In the genomic region with DNA sequence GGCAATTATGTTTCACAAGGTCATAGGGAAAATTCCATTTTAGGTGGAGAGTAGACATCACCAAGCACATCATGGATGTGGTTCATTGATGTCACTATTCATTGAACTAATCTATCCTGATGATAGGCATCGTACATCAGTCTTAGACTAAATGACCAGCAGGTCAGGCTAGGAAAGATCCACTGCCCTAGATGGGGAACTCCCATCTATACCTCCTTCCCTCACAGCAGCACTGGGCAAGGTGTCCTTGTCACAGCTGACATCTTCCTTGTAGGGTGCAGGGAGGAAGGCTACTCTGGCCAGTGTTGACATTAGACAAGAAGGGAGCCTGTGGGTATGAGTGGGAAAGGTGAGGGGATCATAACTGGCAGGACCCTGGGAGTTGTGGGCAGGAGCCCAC, we compare ENCODE assay signal across 27 cellular contexts.
DNase-seq lines count a peak whose midpoint lies in the region; FAIRE-seq and TF ChIP-seq lines count a peak whose summit lies in the region.
"Had no signal": no experiment of that assay in that cellular context is flagged by ENCODE, and none has a peak within 500 bp of the region (broad histone marks: within the 10 kb centered on the region; RNA-seq: fewer than 3 reads in every experiment).

No MANE protein-coding gene starts in this region.

- no peak overlapping the region for H3K4me3 Mint-ChIP-seq in endodermal cell
- peak overlapping the region in 2 of 3 experiments; percentile 16 to 25 for H3K4me3 Mint-ChIP-seq in nephron
- no peak overlapping the region for H3K4me3 Mint-ChIP-seq in type B pancreatic cell
- no peak overlapping the region for H3K4me3 Mint-ChIP-seq in endothelial cell (ENCODE audit: unreplicated experiment)
- H3K4me3 Mint-ChIP-seq: CD14-positive monocyte; CD4-positive, alpha-beta T cell; HFFc6 had no signal

- 95% methylated on average over 1 of the region's 1 CpG; no CpG with 5 or more reads in 1 of the 2 experiments for WGBS in endodermal cell (ENCODE audit: insufficient coverage in 1 of 2, insufficient read length in 1 of 2), 2 experiments

- H3K4me1 Mint-ChIP-seq in endodermal cell, result peaks cover 33% of the 10 kb centered on the region
- peaks cover 24% of the 10 kb centered on the region for H3K4me1 Mint-ChIP-seq in nephron
- H3K4me1 Mint-ChIP-seq in type B pancreatic cell (ENCODE audit: unreplicated experiment), result peaks cover 12% of the 10 kb centered on the region
- H3K4me1 Mint-ChIP-seq in endothelial cell (ENCODE audit: unreplicated experiment), result peaks cover 31% of the 10 kb centered on the region

- H3K9ac ChIP-seq in endodermal cell (ENCODE audit: extremely low read depth, low read length, poor library complexity, severe bottlenecking), result no peak overlapping the region
- H3K9ac ChIP-seq: BLaER1 treated with 17β-estradiol and CSF1 and Interleukin-3, amounts not matched to agents 10 nM and 100 nM had no signal

- H3K4me3 ChIP-seq in endodermal cell (ENCODE audit: low read length), result no peak overlapping the region
- H3K4me3 ChIP-seq: A549; BLaER1 treated with 17β-estradiol and CSF1 and Interleukin-3, amounts not matched to agents 10 nM and 100 nM; HAP-1 had no signal

- H3K27ac ChIP-seq in endodermal cell (ENCODE audit: low read depth, low read length), result no peak overlapping the region
- H3K27ac ChIP-seq: A549; BLaER1 treated with 17β-estradiol and CSF1 and Interleukin-3, amounts not matched to agents 10 nM and 100 nM had no signal

- H3K27ac Mint-ChIP-seq in endodermal cell, result no peak overlapping the region
- no peak overlapping the region for H3K27ac Mint-ChIP-seq in nephron
- peak overlapping the region; percentile 9 for H3K27ac Mint-ChIP-seq in type B pancreatic cell
- no peak overlapping the region for H3K27ac Mint-ChIP-seq in endothelial cell (ENCODE audit: unreplicated experiment)
- H3K27ac Mint-ChIP-seq: CD4-positive, alpha-beta T cell; HFFc6 had no signal

- H3K27me3 Mint-ChIP-seq in endodermal cell (ENCODE audit: insufficient read depth) (peaks cover 27% of the 10 kb centered on the region), nephron (ENCODE audit: low read depth) (no peaks in the 10 kb centered on the region), type B pancreatic cell (peaks cover 12% of the 10 kb centered on the region), endothelial cell (ENCODE audit: unreplicated experiment) (peaks cover 3% of the 10 kb centered on the region)

- H3K4me1 ChIP-seq in endodermal cell (ENCODE audit: control insufficient read depth, insufficient read depth, low read length), result no peaks in the 10 kb centered on the region
- H3K4me1 ChIP-seq: BE2C, HAP-1 had no signal

- no peaks in the 10 kb centered on the region for H3K9me3 ChIP-seq in endodermal cell (ENCODE audit: control insufficient read depth, low read length)
- H3K9me3 ChIP-seq: A549; BE2C; BLaER1 treated with 17β-estradiol and CSF1 and Interleukin-3, amounts not matched to agents 10 nM and 100 nM; HAP-1 had no signal

- peak; percentile 9 for FAIRE-seq in HTR-8/SVneo (lab: Jason Lieb, UNC)
- FAIRE-seq: A549, D721Med, GM12891, GM18507, H54 had no signal

- H3K27me3 ChIP-seq in endodermal cell (ENCODE audit: control insufficient read depth, insufficient read depth, low read length, poor library complexity, severe bottlenecking), result peaks cover 17% of the 10 kb centered on the region
- H3K27me3 ChIP-seq: BE2C; BLaER1 treated with 17β-estradiol and CSF1 and Interleukin-3, amounts not matched to agents 10 nM and 100 nM had no signal

- H3K36me3 Mint-ChIP-seq in endodermal cell (ENCODE audit: low read depth), result no peaks in the 10 kb centered on the region
- peaks cover 4% of the 10 kb centered on the region for H3K36me3 Mint-ChIP-seq in nephron (ENCODE audit: low read depth)
- H3K36me3 Mint-ChIP-seq in type B pancreatic cell, result peaks cover 3% of the 10 kb centered on the region
- H3K36me3 Mint-ChIP-seq in endothelial cell (ENCODE audit: low read depth, unreplicated experiment), result no peaks in the 10 kb centered on the region
- H3K36me3 Mint-ChIP-seq: CD8-positive, alpha-beta memory T cell had no signal

- H3K9me3 Mint-ChIP-seq in endodermal cell, result no peaks in the 10 kb centered on the region
- no peaks in the 10 kb centered on the region for H3K9me3 Mint-ChIP-seq in nephron
- H3K9me3 Mint-ChIP-seq in type B pancreatic cell, result no peaks in the 10 kb centered on the region
- no peaks in the 10 kb centered on the region for H3K9me3 Mint-ChIP-seq in endothelial cell (ENCODE audit: unreplicated experiment)
- H3K9me3 Mint-ChIP-seq: CD4-positive, alpha-beta T cell; CD8-positive, alpha-beta memory T cell; HFFc6 had no signal

- no peaks in the 10 kb centered on the region for H3K36me3 ChIP-seq in endodermal cell (ENCODE audit: control insufficient read depth, insufficient read depth, low read length)
- H3K36me3 ChIP-seq: BE2C; BLaER1 treated with 17β-estradiol and CSF1 and Interleukin-3, amounts not matched to agents 10 nM and 100 nM; HAP-1 had no signal

- DNase-seq in HTR-8/SVneo (ENCODE audit: insufficient read length, low spot score), result no peak
- peak; percentile 24 for DNase-seq in endodermal cell
- no peak for DNase-seq in type B pancreatic cell (ENCODE audit: extremely low spot score, unreplicated experiment)
- DNase-seq in GDM1 (lab: John Stamatoyannopoulos, UW), result no peak
- no peak for DNase-seq in endothelial cell (ENCODE audit: low spot score)
- DNase-seq in activated effector memory CD4-positive, alpha-beta T cell treated with anti-CD3 and anti-CD28 coated beads, Interleukin-2, amount 50 U/mL, for 16 hours, result no peak
- DNase-seq: 8988T; ACHN; AML-193; BE2C; CD4-positive, alpha-beta T cell; CD8-positive, alpha-beta memory T cell; DMS 273 treated with DMSO at 0.1 percent for 48 hours; DMS79; EL; GF-D8; GOT3; HFFc6 had no signal

- no peak for TF ChIP-seq CTCF in endodermal cell (conservative IDR thresholded peaks at IDR 0.05)
- TF ChIP-seq CTCF in nephron (IDR thresholded peaks at IDR 0.05; ENCODE audit: unreplicated experiment in 3 of 3), result no peak
- TF ChIP-seq CTCF in type B pancreatic cell (conservative IDR thresholded peaks at IDR 0.05), result no peak
- no peak for TF ChIP-seq CTCF in endothelial cell (IDR thresholded peaks at IDR 0.05; ENCODE audit: unreplicated experiment)

Comparison
In these comparisons a context has a peak if more than half of its experiments do, and no peak if none do; other contexts are left out.
1. H3K4me3 Mint-ChIP-seq: peak in nephron (2 of 3); none in endodermal cell (single experiment), type B pancreatic cell (single experiment) and endothelial cell (single experiment).